ENCODE assay signal across 3 cellular contexts in the genomic region with DNA sequence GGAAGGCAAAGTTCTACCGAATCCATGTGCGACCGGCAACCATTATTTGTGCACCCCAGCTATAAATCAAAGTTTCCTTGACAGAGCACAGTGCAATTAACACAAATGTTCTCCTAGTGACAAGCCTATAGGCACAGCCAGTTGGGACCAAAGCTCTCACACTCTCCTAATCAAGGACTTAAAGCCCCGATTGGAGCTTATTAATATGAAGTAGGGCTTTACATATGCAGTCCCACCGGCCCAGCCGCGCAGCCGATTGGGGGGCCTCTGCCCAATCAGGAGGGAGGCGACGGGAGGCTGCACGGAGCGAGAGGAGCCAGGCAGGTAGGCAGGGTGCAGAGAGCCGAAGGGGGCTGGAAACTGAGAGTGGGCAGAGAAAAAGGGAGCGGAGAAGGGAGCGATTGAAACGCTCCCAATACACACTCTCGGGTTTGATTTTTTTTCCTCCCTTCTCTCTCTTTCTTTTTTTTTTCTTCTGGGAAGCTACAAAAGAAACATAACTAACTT.
TF ChIP-seq lines count a peak whose summit lies in the region.

A gene (minus strand): TSS at position 156 of the 507 bp plus-strand sequence. CDS start 130 bp downstream, at position 26.

TF ChIP-seq in A549, 52 proteins besides CTCF, POLR2A, EP300 and RAD21:
- TF ChIP-seq RCOR1 (IDR thresholded peaks at IDR 0.05; ENCODE audit: low read depth, low read length) (no peak), CBX8 (IDR thresholded peaks at IDR 0.05) (no peak), HOXB5 (CRISPR knock-in tag; IDR thresholded peaks at IDR 0.05) (no peak), ZSCAN20 (CRISPR knock-in tag; IDR thresholded peaks at IDR 0.05) (no peak), MAZ (IDR thresholded peaks at IDR 0.05; ENCODE audit: borderline replicate concordance, low read depth, low read length) (no peak), RARB (CRISPR knock-in tag; IDR thresholded peaks at IDR 0.05) (no peak)
- TF ChIP-seq, protein P1, sequence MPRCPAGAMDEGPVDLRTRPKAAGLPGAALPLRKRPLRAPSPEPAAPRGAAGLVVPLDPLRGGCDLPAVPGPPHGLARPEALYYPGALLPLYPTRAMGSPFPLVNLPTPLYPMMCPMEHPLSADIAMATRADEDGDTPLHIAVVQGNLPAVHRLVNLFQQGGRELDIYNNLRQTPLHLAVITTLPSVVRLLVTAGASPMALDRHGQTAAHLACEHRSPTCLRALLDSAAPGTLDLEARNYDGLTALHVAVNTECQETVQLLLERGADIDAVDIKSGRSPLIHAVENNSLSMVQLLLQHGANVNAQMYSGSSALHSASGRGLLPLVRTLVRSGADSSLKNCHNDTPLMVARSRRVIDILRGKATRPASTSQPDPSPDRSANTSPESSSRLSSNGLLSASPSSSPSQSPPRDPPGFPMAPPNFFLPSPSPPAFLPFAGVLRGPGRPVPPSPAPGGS (IDR thresholded peaks at IDR 0.05), result no peak
- TF ChIP-seq, protein P2, sequence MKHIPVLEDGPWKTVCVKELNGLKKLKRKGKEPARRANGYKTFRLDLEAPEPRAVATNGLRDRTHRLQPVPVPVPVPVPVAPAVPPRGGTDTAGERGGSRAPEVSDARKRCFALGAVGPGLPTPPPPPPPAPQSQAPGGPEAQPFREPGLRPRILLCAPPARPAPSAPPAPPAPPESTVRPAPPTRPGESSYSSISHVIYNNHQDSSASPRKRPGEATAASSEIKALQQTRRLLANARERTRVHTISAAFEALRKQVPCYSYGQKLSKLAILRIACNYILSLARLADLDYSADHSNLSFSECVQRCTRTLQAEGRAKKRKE (CRISPR knock-in tag; IDR thresholded peaks at IDR 0.05; ENCODE audit: low read depth), result no peak

TF ChIP-seq in IMR-90, 13 proteins besides CTCF, POLR2A, EP300 and RAD21:
- TF ChIP-seq RFX5 (IDR thresholded peaks at IDR 0.05; ENCODE audit: low read depth, low read length) (no peak), CEBPB (IDR thresholded peaks at IDR 0.05; ENCODE audit: low read depth, low read length) (no peak), MAZ (IDR thresholded peaks at IDR 0.05; ENCODE audit: borderline replicate concordance, low read depth, low read length) (no peak), FOS (IDR thresholded peaks at IDR 0.05; ENCODE audit: low read depth, low read length) (no peak), BHLHE40 (IDR thresholded peaks at IDR 0.05; ENCODE audit: low read depth, low read length) (no peak), CHD1 (IDR thresholded peaks at IDR 0.05; ENCODE audit: low read depth, low read length) (no peak), NFE2L2 (IDR thresholded peaks at IDR 0.05; ENCODE audit: low read depth, low read length) (no peak), MAFK (IDR thresholded peaks at IDR 0.05; ENCODE audit: low read depth, low read length) (no peak), RCOR1 (IDR thresholded peaks at IDR 0.05; ENCODE audit: insufficient replicate concordance, low read length) (no peak), SMC3 (IDR thresholded peaks at IDR 0.05; ENCODE audit: low read depth, low read length) (no peak), MXI1 (IDR thresholded peaks at IDR 0.05; ENCODE audit: borderline replicate concordance, low read depth, low read length) (no peak)
- TF ChIP-seq, protein P3, sequence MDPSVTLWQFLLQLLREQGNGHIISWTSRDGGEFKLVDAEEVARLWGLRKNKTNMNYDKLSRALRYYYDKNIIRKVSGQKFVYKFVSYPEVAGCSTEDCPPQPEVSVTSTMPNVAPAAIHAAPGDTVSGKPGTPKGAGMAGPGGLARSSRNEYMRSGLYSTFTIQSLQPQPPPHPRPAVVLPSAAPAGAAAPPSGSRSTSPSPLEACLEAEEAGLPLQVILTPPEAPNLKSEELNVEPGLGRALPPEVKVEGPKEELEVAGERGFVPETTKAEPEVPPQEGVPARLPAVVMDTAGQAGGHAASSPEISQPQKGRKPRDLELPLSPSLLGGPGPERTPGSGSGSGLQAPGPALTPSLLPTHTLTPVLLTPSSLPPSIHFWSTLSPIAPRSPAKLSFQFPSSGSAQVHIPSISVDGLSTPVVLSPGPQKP (IDR thresholded peaks at IDR 0.05; ENCODE audit: borderline replicate concordance, low read depth, low read length), result no peak
- TF ChIP-seq, protein P4, sequence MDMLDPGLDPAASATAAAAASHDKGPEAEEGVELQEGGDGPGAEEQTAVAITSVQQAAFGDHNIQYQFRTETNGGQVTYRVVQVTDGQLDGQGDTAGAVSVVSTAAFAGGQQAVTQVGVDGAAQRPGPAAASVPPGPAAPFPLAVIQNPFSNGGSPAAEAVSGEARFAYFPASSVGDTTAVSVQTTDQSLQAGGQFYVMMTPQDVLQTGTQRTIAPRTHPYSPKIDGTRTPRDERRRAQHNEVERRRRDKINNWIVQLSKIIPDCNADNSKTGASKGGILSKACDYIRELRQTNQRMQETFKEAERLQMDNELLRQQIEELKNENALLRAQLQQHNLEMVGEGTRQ (IDR thresholded peaks at IDR 0.05; ENCODE audit: low read depth, low read length), result no peak
TF ChIP-seq in IMR-90: peak in this region for 0.

TF ChIP-seq in SK-N-SH, 30 proteins besides CTCF, POLR2A, EP300 and RAD21:
- TF ChIP-seq, protein P5, sequence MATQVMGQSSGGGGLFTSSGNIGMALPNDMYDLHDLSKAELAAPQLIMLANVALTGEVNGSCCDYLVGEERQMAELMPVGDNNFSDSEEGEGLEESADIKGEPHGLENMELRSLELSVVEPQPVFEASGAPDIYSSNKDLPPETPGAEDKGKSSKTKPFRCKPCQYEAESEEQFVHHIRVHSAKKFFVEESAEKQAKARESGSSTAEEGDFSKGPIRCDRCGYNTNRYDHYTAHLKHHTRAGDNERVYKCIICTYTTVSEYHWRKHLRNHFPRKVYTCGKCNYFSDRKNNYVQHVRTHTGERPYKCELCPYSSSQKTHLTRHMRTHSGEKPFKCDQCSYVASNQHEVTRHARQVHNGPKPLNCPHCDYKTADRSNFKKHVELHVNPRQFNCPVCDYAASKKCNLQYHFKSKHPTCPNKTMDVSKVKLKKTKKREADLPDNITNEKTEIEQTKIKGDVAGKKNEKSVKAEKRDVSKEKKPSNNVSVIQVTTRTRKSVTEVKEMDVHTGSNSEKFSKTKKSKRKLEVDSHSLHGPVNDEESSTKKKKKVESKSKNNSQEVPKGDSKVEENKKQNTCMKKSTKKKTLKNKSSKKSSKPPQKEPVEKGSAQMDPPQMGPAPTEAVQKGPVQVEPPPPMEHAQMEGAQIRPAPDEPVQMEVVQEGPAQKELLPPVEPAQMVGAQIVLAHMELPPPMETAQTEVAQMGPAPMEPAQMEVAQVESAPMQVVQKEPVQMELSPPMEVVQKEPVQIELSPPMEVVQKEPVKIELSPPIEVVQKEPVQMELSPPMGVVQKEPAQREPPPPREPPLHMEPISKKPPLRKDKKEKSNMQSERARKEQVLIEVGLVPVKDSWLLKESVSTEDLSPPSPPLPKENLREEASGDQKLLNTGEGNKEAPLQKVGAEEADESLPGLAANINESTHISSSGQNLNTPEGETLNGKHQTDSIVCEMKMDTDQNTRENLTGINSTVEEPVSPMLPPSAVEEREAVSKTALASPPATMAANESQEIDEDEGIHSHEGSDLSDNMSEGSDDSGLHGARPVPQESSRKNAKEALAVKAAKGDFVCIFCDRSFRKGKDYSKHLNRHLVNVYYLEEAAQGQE (IDR thresholded peaks at IDR 0.05; ENCODE audit: low read depth, low read length), result no peak
- no peak for TF ChIP-seq EZH2phosphoT487 (IDR thresholded peaks at IDR 0.05; ENCODE audit: borderline replicate concordance, low read depth)
- no peak for TF ChIP-seq CHD2 (IDR thresholded peaks at IDR 0.05; ENCODE audit: low read length, partially characterized antibody)
- TF ChIP-seq SIN3A (IDR thresholded peaks at IDR 0.05; ENCODE audit: borderline replicate concordance, low read depth, low read length), result no peak
- peak; percentile 70 for TF ChIP-seq MXI1 (IDR thresholded peaks at IDR 0.05; ENCODE audit: low read depth, low read length)
- peak; percentile 69; the same call in 1 of the 2 replicates for TF ChIP-seq RFX5 (IDR thresholded peaks at IDR 0.05; ENCODE audit: low read length)
- TF ChIP-seq, protein P6, sequence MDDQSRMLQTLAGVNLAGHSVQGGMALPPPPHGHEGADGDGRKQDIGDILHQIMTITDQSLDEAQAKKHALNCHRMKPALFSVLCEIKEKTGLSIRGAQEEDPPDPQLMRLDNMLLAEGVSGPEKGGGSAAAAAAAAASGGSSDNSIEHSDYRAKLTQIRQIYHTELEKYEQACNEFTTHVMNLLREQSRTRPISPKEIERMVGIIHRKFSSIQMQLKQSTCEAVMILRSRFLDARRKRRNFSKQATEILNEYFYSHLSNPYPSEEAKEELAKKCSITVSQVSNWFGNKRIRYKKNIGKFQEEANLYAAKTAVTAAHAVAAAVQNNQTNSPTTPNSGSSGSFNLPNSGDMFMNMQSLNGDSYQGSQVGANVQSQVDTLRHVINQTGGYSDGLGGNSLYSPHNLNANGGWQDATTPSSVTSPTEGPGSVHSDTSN (IDR thresholded peaks at IDR 0.05), result peak; percentile 18; the same call in 1 of the 2 replicates
- 0 out of 2 replicates have a peak, but pooled peaks have one; percentile 34 for TF ChIP-seq NRF1 (IDR thresholded peaks at IDR 0.05; ENCODE audit: low read depth, low read length)
